ENCODE assay signal across 8 cellular contexts in the genomic region with DNA sequence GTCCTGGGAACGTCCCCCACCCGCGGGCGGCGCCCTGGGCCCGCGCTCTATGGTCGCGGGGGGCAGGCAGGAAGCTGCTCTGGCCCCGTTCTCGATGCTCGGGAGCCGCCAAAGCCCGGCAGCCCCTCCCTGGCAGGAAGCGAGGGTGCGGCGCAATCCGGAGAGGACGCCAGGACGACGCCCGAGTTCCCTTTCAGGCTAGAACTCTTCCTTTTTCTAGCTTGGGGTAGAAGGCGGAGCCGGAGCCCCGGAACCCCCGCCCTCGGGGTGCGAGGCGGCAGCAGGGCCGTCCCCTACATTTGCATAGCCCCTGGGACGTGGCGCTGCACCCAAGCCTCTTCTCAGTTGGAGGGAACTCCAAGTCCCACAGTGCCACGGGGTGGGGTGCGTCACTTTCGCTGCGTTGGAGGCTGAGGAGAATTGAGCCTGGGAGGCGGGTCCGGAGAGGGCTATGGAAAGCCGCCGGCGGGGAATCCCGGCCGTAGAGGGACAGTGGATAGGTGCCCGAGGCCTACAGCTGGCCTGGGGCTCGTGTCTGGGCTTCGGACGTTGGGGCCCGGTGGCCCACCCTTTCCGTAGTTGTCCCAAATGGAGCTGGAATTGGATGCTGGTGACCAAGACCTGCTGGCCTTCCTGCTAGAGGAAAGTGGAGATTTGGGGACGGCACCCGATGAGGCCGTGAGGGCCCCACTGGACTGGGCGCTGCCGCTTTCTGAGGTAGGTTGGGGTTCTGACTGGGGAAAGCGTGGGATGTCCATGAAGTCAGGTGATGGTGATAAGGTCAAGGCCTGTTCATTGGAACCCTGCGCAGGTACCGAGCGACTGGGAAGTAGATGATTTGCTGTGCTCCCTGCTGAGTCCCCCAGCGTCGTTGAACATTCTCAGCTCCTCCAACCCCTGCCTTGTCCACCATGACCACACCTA. TPM values are rescaled to one million over a fixed set of nuclear protein-coding genes. Genes with fewer than 3 reads are reported as not detected.
DNase-seq lines count a peak whose midpoint lies in the region; ATAC-seq and TF ChIP-seq lines count a peak whose summit lies in the region.

A gene with protein sequence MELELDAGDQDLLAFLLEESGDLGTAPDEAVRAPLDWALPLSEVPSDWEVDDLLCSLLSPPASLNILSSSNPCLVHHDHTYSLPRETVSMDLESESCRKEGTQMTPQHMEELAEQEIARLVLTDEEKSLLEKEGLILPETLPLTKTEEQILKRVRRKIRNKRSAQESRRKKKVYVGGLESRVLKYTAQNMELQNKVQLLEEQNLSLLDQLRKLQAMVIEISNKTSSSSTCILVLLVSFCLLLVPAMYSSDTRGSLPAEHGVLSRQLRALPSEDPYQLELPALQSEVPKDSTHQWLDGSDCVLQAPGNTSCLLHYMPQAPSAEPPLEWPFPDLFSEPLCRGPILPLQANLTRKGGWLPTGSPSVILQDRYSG (plus strand): TSS at position 482 of the 924 bp plus-strand sequence. CDS start 107 bp downstream, at position 589.
A gene with protein sequence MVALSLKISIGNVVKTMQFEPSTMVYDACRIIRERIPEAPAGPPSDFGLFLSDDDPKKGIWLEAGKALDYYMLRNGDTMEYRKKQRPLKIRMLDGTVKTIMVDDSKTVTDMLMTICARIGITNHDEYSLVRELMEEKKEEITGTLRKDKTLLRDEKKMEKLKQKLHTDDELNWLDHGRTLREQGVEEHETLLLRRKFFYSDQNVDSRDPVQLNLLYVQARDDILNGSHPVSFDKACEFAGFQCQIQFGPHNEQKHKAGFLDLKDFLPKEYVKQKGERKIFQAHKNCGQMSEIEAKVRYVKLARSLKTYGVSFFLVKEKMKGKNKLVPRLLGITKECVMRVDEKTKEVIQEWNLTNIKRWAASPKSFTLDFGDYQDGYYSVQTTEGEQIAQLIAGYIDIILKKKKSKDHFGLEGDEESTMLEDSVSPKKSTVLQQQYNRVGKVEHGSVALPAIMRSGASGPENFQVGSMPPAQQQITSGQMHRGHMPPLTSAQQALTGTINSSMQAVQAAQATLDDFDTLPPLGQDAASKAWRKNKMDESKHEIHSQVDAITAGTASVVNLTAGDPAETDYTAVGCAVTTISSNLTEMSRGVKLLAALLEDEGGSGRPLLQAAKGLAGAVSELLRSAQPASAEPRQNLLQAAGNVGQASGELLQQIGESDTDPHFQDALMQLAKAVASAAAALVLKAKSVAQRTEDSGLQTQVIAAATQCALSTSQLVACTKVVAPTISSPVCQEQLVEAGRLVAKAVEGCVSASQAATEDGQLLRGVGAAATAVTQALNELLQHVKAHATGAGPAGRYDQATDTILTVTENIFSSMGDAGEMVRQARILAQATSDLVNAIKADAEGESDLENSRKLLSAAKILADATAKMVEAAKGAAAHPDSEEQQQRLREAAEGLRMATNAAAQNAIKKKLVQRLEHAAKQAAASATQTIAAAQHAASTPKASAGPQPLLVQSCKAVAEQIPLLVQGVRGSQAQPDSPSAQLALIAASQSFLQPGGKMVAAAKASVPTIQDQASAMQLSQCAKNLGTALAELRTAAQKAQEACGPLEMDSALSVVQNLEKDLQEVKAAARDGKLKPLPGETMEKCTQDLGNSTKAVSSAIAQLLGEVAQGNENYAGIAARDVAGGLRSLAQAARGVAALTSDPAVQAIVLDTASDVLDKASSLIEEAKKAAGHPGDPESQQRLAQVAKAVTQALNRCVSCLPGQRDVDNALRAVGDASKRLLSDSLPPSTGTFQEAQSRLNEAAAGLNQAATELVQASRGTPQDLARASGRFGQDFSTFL (N-terminal part only) (minus strand): TSS at position 11 of the 924 bp plus-strand sequence. CDS start 6,501 bp downstream, outside the sequence.

- H3K27me3 Mint-ChIP-seq in chondrocyte (ENCODE audit: low read depth), result no peaks in the 10 kb centered on the region

- DNase-seq in BE2C (peak; percentile 98), GM19238 (ENCODE audit: insufficient read length, low spot score) (peak; percentile 96), NCI-H510A treated with DMSO at 0.1 percent for 48 hours (lab: John Stamatoyannopoulos, UW) (peak; percentile 85), chondrocyte (ENCODE audit: low spot score) (peak; percentile 99), kidney epithelial cell (ENCODE audit: low read depth) (peak; percentile 95)
- DNase-seq in activated CD4-positive, alpha-beta T cell treated with anti-CD3 and anti-CD28 coated beads for 24 hours (ENCODE audit: low read depth in 2 of 2), result peak; percentile 90 to 94
- DNase-seq in stimulated activated CD4-positive, alpha-beta T cell treated with anti-CD3 and anti-CD28 coated beads, Interleukin-1b, Interleukin-23, amount 100 ng/mL, for 1 hour (ENCODE audit: low read depth in 2 of 2), result peak; percentile 88 to 95

- H3K27me3 ChIP-seq in BE2C (no peaks in the 10 kb centered on the region), kidney epithelial cell (ENCODE audit: control insufficient read depth, insufficient read depth, low read length) (no peaks in the 10 kb centered on the region)

- peak within 1 kb of the TSS; percentile 92 for H3K4me3 ChIP-seq in BE2C (ENCODE audit: low read depth, low read length)
- peak within 1 kb of the TSS; percentile 93 for H3K4me3 ChIP-seq in kidney epithelial cell (ENCODE audit: low read depth, low read length)

- ATAC-seq in HG03442 (IDR thresholded peaks at IDR 0.05; ENCODE audit: unreplicated experiment), result peak; percentile 79

- TF ChIP-seq CTCF in BE2C (IDR thresholded peaks at IDR 0.05; ENCODE audit: low read depth, low read length) (no peak), chondrocyte (IDR thresholded peaks at IDR 0.05) (peak; percentile 30), kidney epithelial cell (IDR thresholded peaks at IDR 0.05; ENCODE audit: insufficient read depth, low read length, poor library complexity, severe bottlenecking) (no peak)

- H3K9me3 Mint-ChIP-seq in chondrocyte (ENCODE audit: low read depth), result no peaks in the 10 kb centered on the region

- H3K4me3 Mint-ChIP-seq in chondrocyte (ENCODE audit: unreplicated experiment), result no peak within 1 kb of the TSS

- peak within 1 kb of the TSS; percentile 98 for H3K27ac Mint-ChIP-seq in chondrocyte (ENCODE audit: unreplicated experiment)

- H3K36me3 ChIP-seq in BE2C, result peaks cover 21% of the 10 kb centered on the region
- peaks cover 2% of the 10 kb centered on the region for H3K36me3 ChIP-seq in kidney epithelial cell (ENCODE audit: control insufficient read depth, insufficient read depth, low read length)

- peaks cover 27% of the 10 kb centered on the region for H3K36me3 Mint-ChIP-seq in chondrocyte (ENCODE audit: low read depth)

- no peaks in the 10 kb centered on the region for H3K9me3 ChIP-seq in BE2C

- peaks cover 9% of the 10 kb centered on the region for H3K4me1 ChIP-seq in BE2C

- H3K4me1 Mint-ChIP-seq in chondrocyte (ENCODE audit: low read depth), result peaks cover 37% of the 10 kb centered on the region

RNA-seq across cellular contexts. Expression of the first gene that starts in this region (rescaled TPM):
- polyA plus RNA-seq in BE2C (2012; ENCODE audit: insufficient read depth, insufficient read length, low read depth), result 40.4 TPM
- total RNA-seq in chondrocyte, result 55.5 to 63.4 TPM (median 56.7 TPM) in 3 replicates
- total RNA-seq in kidney epithelial cell, result 73.9 and 87.5 TPM in 2 replicates

RNA-seq across cellular contexts. Expression of the second gene that starts in this region (rescaled TPM):
- polyA plus RNA-seq in BE2C (2012; ENCODE audit: insufficient read depth, insufficient read length, low read depth), result 91.6 TPM
- total RNA-seq in chondrocyte, result 490 to 684 TPM (median 655 TPM) in 3 replicates
- total RNA-seq in kidney epithelial cell, result 245 and 268 TPM in 2 replicates

Comparison
In these comparisons a context has a peak if more than half of its experiments do, and no peak if none do; other contexts are left out.
1. Peak in every context shown above with its lines: DNase-seq, ATAC-seq and H3K4me3 ChIP-seq.